In genomic region chr4:96003941-96004340, GRCh38 we compare ENCODE assay signal across 27 cellular contexts.
DNase-seq lines count a peak whose midpoint lies in the region; ATAC-seq and TF ChIP-seq lines count a peak whose summit lies in the region.
"Had no signal": no experiment of that assay in that cellular context is flagged by ENCODE, and none has a peak within 500 bp of the region (broad histone marks: within the 10 kb centered on the region; RNA-seq: fewer than 3 reads in every experiment).

No MANE protein-coding gene starts in this region.

- no peak overlapping the region for H2BK15ac ChIP-seq in neuronal stem cell (ENCODE audit: low read length)

- H3K27ac ChIP-seq in caudate nucleus (ENCODE audit: low read depth, low read length) (peak overlapping the region; percentile 77), neuronal stem cell (replicated peaks; ENCODE audit: low read length) (peak overlapping the region; percentile 26), uterus (no peak overlapping the region), suprapubic skin (no peak overlapping the region)
- H3K27ac ChIP-seq: KMS-11, left lung had no signal

- H3K36me3 ChIP-seq in BE2C (no peaks in the 10 kb centered on the region), neuronal stem cell (replicated peaks in 1 of 2; ENCODE audit: control insufficient read depth in 2 of 2, insufficient read depth in 2 of 2, low read length in 2 of 2) (no peaks in the 10 kb centered on the region), uterus (no peaks in the 10 kb centered on the region), suprapubic skin (no peaks in the 10 kb centered on the region)
- H3K36me3 ChIP-seq: left lung, MG63 had no signal

- H3K14ac ChIP-seq in neuronal stem cell (ENCODE audit: low read length), result no peak overlapping the region

- no peaks in the 10 kb centered on the region for H3K27me3 ChIP-seq in BE2C
- H3K27me3 ChIP-seq in neuronal stem cell (ENCODE audit: control insufficient read depth in 3 of 3, insufficient read depth in 3 of 3, low read depth in 1 of 3, low read length in 3 of 3), result no peaks in the 10 kb centered on the region
- H3K27me3 ChIP-seq in uterus, result no peaks in the 10 kb centered on the region
- no peaks in the 10 kb centered on the region for H3K27me3 ChIP-seq in suprapubic skin
- H3K27me3 ChIP-seq: left lung, MG63 had no signal

- no peak overlapping the region for H4K91ac ChIP-seq in neuronal stem cell (ENCODE audit: low read depth, low read length, poor library complexity)

- no peaks in the 10 kb centered on the region for H3K9me3 ChIP-seq in BE2C
- H3K9me3 ChIP-seq in neuronal stem cell (replicated peaks in 1 of 2; ENCODE audit: control insufficient read depth in 2 of 2, insufficient read depth in 1 of 2, low read depth in 1 of 2, low read length in 2 of 2), result no peaks in the 10 kb centered on the region
- no peaks in the 10 kb centered on the region for H3K9me3 ChIP-seq in uterus
- H3K9me3 ChIP-seq in suprapubic skin, result no peaks in the 10 kb centered on the region
- H3K9me3 ChIP-seq: left lung, MG63 had no signal

- intact Hi-C loops in uterus (cut with DNase I; ENCODE audit: low total_unique reads), result no loop called here

- no peak overlapping the region for H3K18ac ChIP-seq in neuronal stem cell (ENCODE audit: low read length)

- H3K4me1 ChIP-seq in BE2C, result peaks cover 5% of the 10 kb centered on the region; the same call in 1 of the 2 replicates
- peaks cover 0 to 5% of the 10 kb centered on the region in 2 donors for H3K4me1 ChIP-seq in neuronal stem cell (ENCODE audit: control insufficient read depth in 2 of 2, insufficient read depth in 1 of 2, low read depth in 1 of 2, low read length in 2 of 2)
- no peaks in the 10 kb centered on the region for H3K4me1 ChIP-seq in uterus
- H3K4me1 ChIP-seq in suprapubic skin, result no peaks in the 10 kb centered on the region
- H3K4me1 ChIP-seq: left lung had no signal

- peak overlapping the region; percentile 23 for H3K4me3 ChIP-seq in BE2C (ENCODE audit: low read depth, low read length)
- H3K4me3 ChIP-seq in neuronal stem cell (ENCODE audit: low read length in 2 of 2), result no peak overlapping the region
- H3K4me3 ChIP-seq in uterus, result no peak overlapping the region
- no peak overlapping the region for H3K4me3 ChIP-seq in suprapubic skin
- H3K4me3 ChIP-seq: left lung, MG63 had no signal

- TF ChIP-seq EP300 in suprapubic skin (IDR thresholded peaks at IDR 0.05), result no peak

- H4K8ac ChIP-seq in neuronal stem cell (ENCODE audit: low read depth, low read length), result no peak overlapping the region

- no peak overlapping the region for H2AK5ac ChIP-seq in neuronal stem cell (ENCODE audit: low read depth, low read length)

- peak overlapping the region; percentile 81 for H2AFZ ChIP-seq in neuronal stem cell (ENCODE audit: low read length)

- H3K4me2 ChIP-seq in neuronal stem cell (ENCODE audit: insufficient read depth, low read length, poor library complexity, severe bottlenecking), result no peak overlapping the region
- H3K4me2 ChIP-seq: KMS-11 had no signal

- DNase-seq in BE2C, result no peak
- DNase-seq in caudate nucleus (lab: John Stamatoyannopoulos, UW), result no peak
- DNase-seq in inferior parietal cortex (ENCODE audit: extremely low spot score), result peak; percentile 36
- DNase-seq in neuronal stem cell (ENCODE audit: low spot score), result no peak
- DNase-seq in KBM-7, result no peak
- no peak for DNase-seq in uterus
- no peak for DNase-seq in suprapubic skin (ENCODE audit: low spot score in 2 of 2)
- DNase-seq: activated CD4-positive, alpha-beta memory T cell treated with anti-CD3 and anti-CD28 coated beads for 36 hours; activated CD4-positive, alpha-beta T cell treated with anti-CD3 and anti-CD28 coated beads for 1 hour; activated CD8-positive, alpha-beta memory T cell treated with anti-CD3 and anti-CD28 coated beads, Interleukin-2, amount 50 U/mL, for 48 hours; activated naive CD4-positive, alpha-beta T cell treated with anti-CD3 and anti-CD28 coated beads for 36 hours; CD4-positive, alpha-beta memory T cell; dermis blood vessel endothelial cell; DMS 273 treated with DMSO at 0.1 percent for 48 hours; EL; GOT3; left lung; mesenchymal stem cell; MG63; NCI-H1105; NCI-H187 treated with DMSO at 0.1 percent for 48 hours; NCI-H2171; occipital lobe; T-helper 2 cell had no signal

- H2BK120ac ChIP-seq in neuronal stem cell (ENCODE audit: low read depth, low read length), result no peak overlapping the region

- H3K4ac ChIP-seq in neuronal stem cell (ENCODE audit: low read length), result no peak overlapping the region

- H3K23ac ChIP-seq in neuronal stem cell (ENCODE audit: low read depth, low read length, poor library complexity), result no peak overlapping the region

- H3K79me1 ChIP-seq in neuronal stem cell (ENCODE audit: low read depth, low read length), result no peaks in the 10 kb centered on the region

- TF ChIP-seq POLR2A in uterus (IDR thresholded peaks at IDR 0.05), result no peak
- no peak for TF ChIP-seq POLR2A in suprapubic skin (IDR thresholded peaks at IDR 0.05)

- WGBS in neuronal stem cell (ENCODE audit: extremely low coverage in 2 of 2, insufficient read length in 2 of 2, insufficient replicate concordance in 1 of 2), 2 donors, result no CpG with 5 or more reads among the region's 3 CpGs
- WGBS in suprapubic skin, result 55% methylated on average over 3 of the region's 3 CpGs

- ATAC-seq in HG03520 (IDR thresholded peaks at IDR 0.05; ENCODE audit: unreplicated experiment), result no peak
- ATAC-seq: left lung; stimulated activated memory B cell treated with anti-CD40 and anti-IgM and Interleukin-4, amounts not matched to agents 10 μg/mL and 1 μg/mL and 100 μg/mL, for 72 hours had no signal

- in situ Hi-C loops in KBM-7 (cut with MboI; ENCODE audit: low pct_unique_long_range_greater_than_20kb, low sequenced_read_pairs), result no loop called here

- H2BK12ac ChIP-seq in neuronal stem cell (ENCODE audit: low read length), result no peak overlapping the region

- no peak overlapping the region for H3K9ac ChIP-seq in neuronal stem cell (ENCODE audit: low read depth, low read length, poor library complexity)
- H3K9ac ChIP-seq: KMS-11 had no signal

- no peak overlapping the region for H2BK5ac ChIP-seq in neuronal stem cell (ENCODE audit: low read length)

- TF ChIP-seq CTCF in BE2C (IDR thresholded peaks at IDR 0.05; ENCODE audit: low read depth, low read length), result no peak
- TF ChIP-seq CTCF in uterus (IDR thresholded peaks at IDR 0.05), result no peak
- TF ChIP-seq CTCF in suprapubic skin (IDR thresholded peaks at IDR 0.05), result no peak

Comparison
In these comparisons a context has a peak if more than half of its experiments do, and no peak if none do; other contexts are left out.
1. H3K27ac ChIP-seq: peak in caudate nucleus (single experiment) and neuronal stem cell (single experiment); none in uterus (0 of 2) and suprapubic skin (single experiment).